8 cellular contexts compared by ENCODE assay signal in the genomic region with DNA sequence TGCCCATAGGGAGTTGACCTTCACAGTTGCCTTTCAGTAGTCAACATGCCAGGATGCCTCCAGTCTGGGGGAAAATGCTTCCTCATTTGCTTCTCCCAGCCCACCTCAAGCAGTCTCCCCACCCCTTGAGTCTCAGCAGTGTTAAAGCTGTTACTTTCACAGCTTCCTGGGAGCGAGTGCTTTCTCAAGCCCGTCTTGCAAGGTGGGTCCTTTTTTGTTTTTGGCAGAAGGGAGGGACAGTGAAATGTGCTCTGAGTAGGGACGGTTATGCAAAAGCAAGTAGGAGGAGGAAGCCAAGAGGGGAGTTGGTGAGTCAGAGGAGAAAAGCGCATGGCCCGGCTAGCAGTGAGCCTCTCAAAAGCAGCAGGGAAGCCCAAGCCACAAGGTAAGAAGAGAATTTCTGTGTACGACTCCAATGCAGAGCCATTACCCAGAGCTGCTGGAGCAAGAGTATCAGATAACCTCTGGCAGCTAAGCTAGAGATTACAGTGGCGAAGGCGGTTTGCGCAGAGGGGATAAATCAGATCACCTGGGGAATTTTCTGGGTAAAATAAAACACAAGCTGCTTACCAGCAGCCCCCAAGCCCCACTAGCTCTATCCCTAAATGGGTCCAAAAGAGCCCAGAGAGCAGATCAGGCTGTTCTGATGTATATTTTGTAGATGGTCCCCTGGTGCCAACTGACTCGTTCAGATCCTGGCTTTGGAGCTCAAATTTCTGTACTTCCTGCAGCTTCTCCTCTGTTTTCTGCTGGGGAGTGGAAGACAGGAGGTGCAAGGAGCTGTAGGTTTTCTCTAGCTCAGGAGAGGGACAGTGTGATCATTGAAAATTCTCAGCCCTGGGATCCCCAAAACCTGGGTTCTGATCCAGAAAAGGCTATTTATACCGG.
DNase-seq lines count a peak whose midpoint lies in the region; TF ChIP-seq lines count a peak whose summit lies in the region.

A gene (plus strand): TSS at position 316 of the 888 bp plus-strand sequence. CDS start 10,252 bp downstream, outside the sequence.

- H3K27ac Mint-ChIP-seq in nephron, result peak within 1 kb of the TSS in 1 of 3 experiments; percentile 71

- H3K4me3 ChIP-seq in NB4 (ENCODE audit: low read depth, low read length), result peak within 1 kb of the TSS; percentile 68
- no peak within 1 kb of the TSS for H3K4me3 ChIP-seq in astrocyte of the spinal cord (ENCODE audit: low read depth, low read length)

- TF ChIP-seq CTCF in NB4 (IDR thresholded peaks at IDR 0.05; ENCODE audit: low read depth, low read length) (no peak), astrocyte of the spinal cord (IDR thresholded peaks at IDR 0.05; ENCODE audit: low read depth, low read length) (no peak), nephron (IDR thresholded peaks at IDR 0.05; ENCODE audit: unreplicated experiment in 3 of 3) (no peak)

- peak; percentile 32 for TF ChIP-seq POLR2A in NB4 (IDR thresholded peaks at IDR 0.05; ENCODE audit: extremely low read depth, insufficient read length)

- peak within 1 kb of the TSS; percentile 2 to 45 (median 7) for H3K4me3 Mint-ChIP-seq in nephron

- peaks cover 13% of the 10 kb centered on the region for H3K27me3 Mint-ChIP-seq in nephron (ENCODE audit: low read depth)

- H3K4me1 Mint-ChIP-seq in nephron, result peaks cover 21% of the 10 kb centered on the region

- no peaks in the 10 kb centered on the region for H3K36me3 Mint-ChIP-seq in nephron (ENCODE audit: low read depth)

- H3K9me3 Mint-ChIP-seq in nephron, result no peaks in the 10 kb centered on the region

- in situ Hi-C loops in astrocyte of the spinal cord (cut with HindIII; ENCODE audit: low sequenced_read_pairs), result no loop called here

- DNase-seq in GM03348 (ENCODE audit: low spot score) (peak; percentile 80), NB4 (ENCODE audit: low read depth) (peak; percentile 97), astrocyte of the spinal cord (ENCODE audit: low read depth, low spot score) (peak; percentile 71), HuH-7 (ENCODE audit: low spot score) (no peak), NCI-H1694 (lab: John Stamatoyannopoulos, UW) (no peak), NCI-H446 (lab: John Stamatoyannopoulos, UW) (no peak)
- no peak for DNase-seq in central memory CD4-positive, alpha-beta T cell

Comparison
In these comparisons a context has a peak if more than half of its experiments do, and no peak if none do; other contexts are left out.
1. DNase-seq: peak in GM03348 (single experiment), NB4 (single experiment) and astrocyte of the spinal cord (single experiment); none in HuH-7 (single experiment), NCI-H1694 (single experiment), central memory CD4-positive, alpha-beta T cell (single experiment) and NCI-H446 (0 of 2).